9 cellular contexts compared by ENCODE assay signal in the genomic region with DNA sequence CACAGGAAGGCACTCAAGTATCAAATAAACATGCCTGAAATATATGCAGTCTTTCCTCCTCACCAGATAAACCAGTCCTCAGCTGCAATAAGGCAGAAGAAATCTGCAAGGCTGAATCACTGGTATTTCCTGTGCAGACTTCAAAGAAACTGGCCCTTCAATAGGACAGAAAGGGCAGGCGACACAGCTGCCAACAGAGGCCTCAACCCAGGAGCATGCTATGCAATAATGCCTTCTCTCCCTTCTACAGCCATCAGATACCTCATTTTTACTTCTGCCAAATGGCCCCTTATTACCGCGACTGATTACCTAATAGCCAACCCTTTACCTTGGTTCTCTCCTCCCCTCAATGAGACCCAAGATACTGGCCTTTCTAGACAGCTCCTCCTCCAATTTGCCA. TPM values are rescaled to one million over a fixed set of nuclear protein-coding genes. Genes with fewer than 3 reads are reported as not detected.
DNase-seq lines count a peak whose midpoint lies in the region; ATAC-seq, FAIRE-seq and TF ChIP-seq lines count a peak whose summit lies in the region.
"Had no signal": no experiment of that assay in that cellular context is flagged by ENCODE, and none has a peak within 500 bp of the region (broad histone marks: within the 10 kb centered on the region; RNA-seq: fewer than 3 reads in every experiment).

No MANE protein-coding gene starts in this region.

- H3K4me1 ChIP-seq in esophagus squamous epithelium (peaks cover 34 to 97% (median 50%) of the 10 kb centered on the region in 3 donors), sigmoid colon (peaks cover 0 to 49% (median 40%) of the 10 kb centered on the region in 4 donors)

- TF ChIP-seq EP300 in sigmoid colon (IDR thresholded peaks at IDR 0.05), result no peak

- ATAC-seq in HG03571 (IDR thresholded peaks at IDR 0.05; ENCODE audit: unreplicated experiment) (no peak), HG03378 (IDR thresholded peaks at IDR 0.05; ENCODE audit: unreplicated experiment) (no peak)

- peak overlapping the region; percentile 52 to 92 (median 79) for H3K27ac ChIP-seq in esophagus squamous epithelium
- H3K27ac ChIP-seq in sigmoid colon, result peak overlapping the region in 3 of 4 donors; percentile 27 to 63 (median 57)

- DNase-seq in GM04504 (ENCODE audit: low read depth), result peak; percentile 44
- DNase-seq in RPMI7951 (ENCODE audit: low read depth), result peak; percentile 89
- no peak for DNase-seq in esophagus squamous epithelium (lab: John Stamatoyannopoulos, UW)
- no peak for DNase-seq in sigmoid colon
- no peak for DNase-seq in DMS 273 treated with DMSO at 0.1 percent for 48 hours (lab: John Stamatoyannopoulos, UW)
- no peak for DNase-seq in GM12892 (ENCODE audit: insufficient read length)

- no peaks in the 10 kb centered on the region for H3K27me3 ChIP-seq in esophagus squamous epithelium
- H3K27me3 ChIP-seq in sigmoid colon, result no peaks in the 10 kb centered on the region

- H3K36me3 ChIP-seq in esophagus squamous epithelium, result peaks cover 0 to 21% (median 0%) of the 10 kb centered on the region in 3 donors
- H3K36me3 ChIP-seq in sigmoid colon, result no peaks in the 10 kb centered on the region

- H3K9me3 ChIP-seq in esophagus squamous epithelium (no peaks in the 10 kb centered on the region), sigmoid colon (no peaks in the 10 kb centered on the region)

- intact Hi-C loops in esophagus squamous epithelium (cut with DNase I), result no loop called here
- intact Hi-C loops in sigmoid colon (cut with DNase I), result no loop called here

- WGBS in esophagus squamous epithelium, 2 donors, result 46 to 57% methylated on average over 3 of the region's 3 CpGs
- WGBS in sigmoid colon, 2 donors, result 65 to 72% methylated on average over 3 of the region's 3 CpGs

- TF ChIP-seq POLR2A in esophagus squamous epithelium (IDR thresholded peaks at IDR 0.05) (no peak), sigmoid colon (IDR thresholded peaks at IDR 0.05) (no peak), GM12892 (IDR thresholded peaks at IDR 0.05; ENCODE audit: low read depth, low read length) (no peak)

- H3K4me3 ChIP-seq in esophagus squamous epithelium (no peak overlapping the region), sigmoid colon (no peak overlapping the region)

- no peak for TF ChIP-seq CTCF in esophagus squamous epithelium (IDR thresholded peaks at IDR 0.05)
- no peak for TF ChIP-seq CTCF in sigmoid colon (IDR thresholded peaks at IDR 0.05)

- FAIRE-seq in GM12892 (lab: Jason Lieb, UNC), result no peak

RNA-seq across cellular contexts. Expression of gene NUMA1, which starts 8.0 kb away (rescaled TPM):
- 109 and 130 TPM in 2 replicates for total RNA-seq in RPMI7951 (2014; rRNA removed; shearing (Covaris generic))
- 100 to 1,000 TPM; 142 to 237 (median 177) TPM for total RNA-seq in esophagus squamous epithelium
- total RNA-seq in sigmoid colon, result 100 to 1,000 TPM; 249 to 343 (median 265) TPM
- 100 to 1,000 TPM in 2 of 3 donors, 10 to 100 TPM in 1; 99.1 to 176 (median 109) TPM for polyA plus RNA-seq in sigmoid colon
- 59.2 TPM for polyA plus RNA-seq in GM12892 (2012; ENCODE audit: missing spikeins)

RNA-seq across cellular contexts. Expression of gene LRRC51, which starts 8.3 kb away (rescaled TPM):
- 12.0 and 12.2 TPM in 2 replicates for total RNA-seq in RPMI7951 (2014; rRNA removed; shearing (Covaris generic))
- 1 to 10 TPM; 2.1 to 4.2 (median 3.2) TPM for total RNA-seq in esophagus squamous epithelium
- total RNA-seq in sigmoid colon, result 10 to 100 TPM in 1 of 4 donors, 1 to 10 TPM in 3; 3.2 to 14.8 (median 6.4) TPM
- polyA plus RNA-seq in sigmoid colon, result 10 to 100 TPM in 2 of 3 donors, 1 to 10 TPM in 1; 4.6 to 12.3 (median 10.8) TPM
- polyA plus RNA-seq in GM12892 (2012; ENCODE audit: missing spikeins), result 7.5 TPM

RNA-seq across cellular contexts. Expression of gene LAMTOR1, which starts 30.7 kb away (rescaled TPM):
- total RNA-seq in RPMI7951 (2014; rRNA removed; shearing (Covaris generic)), result 97.3 and 111 TPM in 2 replicates
- total RNA-seq in esophagus squamous epithelium (10 to 100 TPM; 80.1 to 99.1 (median 97.7) TPM), sigmoid colon (100 to 1,000 TPM in 3 of 4 donors, 10 to 100 TPM in 1; 87.2 to 123 (median 120) TPM)
- 100 to 1,000 TPM; 132 to 256 (median 228) TPM for polyA plus RNA-seq in sigmoid colon
- 81.8 TPM for polyA plus RNA-seq in GM12892 (2012; ENCODE audit: missing spikeins)

RNA-seq across cellular contexts. Expression of gene TOMT, which starts 33.4 kb away (rescaled TPM):
- total RNA-seq in RPMI7951 (2014; rRNA removed; shearing (Covaris generic)), result not detected in 2 replicates
- total RNA-seq in esophagus squamous epithelium, result not detected
- total RNA-seq in sigmoid colon, result not detected
- not detected for polyA plus RNA-seq in sigmoid colon
- not detected for polyA plus RNA-seq in GM12892 (2012; ENCODE audit: missing spikeins)
- total RNA-seq: cerebellum had no signal

RNA-seq across cellular contexts. Expression of gene ANAPC15, which starts 40.1 kb away (rescaled TPM):
- 67.8 and 78.1 TPM in 2 replicates for total RNA-seq in RPMI7951 (2014; rRNA removed; shearing (Covaris generic))
- total RNA-seq in esophagus squamous epithelium (10 to 100 TPM; 17.7 to 35.3 (median 23.5) TPM), sigmoid colon (10 to 100 TPM; 48.5 to 77.1 (median 57.8) TPM)
- 10 to 100 TPM; 84.5 to 93.1 (median 89.0) TPM for polyA plus RNA-seq in sigmoid colon
- 79.3 TPM for polyA plus RNA-seq in GM12892 (2012; ENCODE audit: missing spikeins)

Comparison
In these comparisons a context has a peak if more than half of its experiments do, and no peak if none do; other contexts are left out.
1. DNase-seq: peak in GM04504 (single experiment) and RPMI7951 (single experiment); none in esophagus squamous epithelium (single experiment), sigmoid colon (single experiment), DMS 273 treated with DMSO at 0.1 percent for 48 hours (single experiment) and GM12892 (single experiment).